15 cellular contexts compared by ENCODE assay signal in the genomic region with DNA sequence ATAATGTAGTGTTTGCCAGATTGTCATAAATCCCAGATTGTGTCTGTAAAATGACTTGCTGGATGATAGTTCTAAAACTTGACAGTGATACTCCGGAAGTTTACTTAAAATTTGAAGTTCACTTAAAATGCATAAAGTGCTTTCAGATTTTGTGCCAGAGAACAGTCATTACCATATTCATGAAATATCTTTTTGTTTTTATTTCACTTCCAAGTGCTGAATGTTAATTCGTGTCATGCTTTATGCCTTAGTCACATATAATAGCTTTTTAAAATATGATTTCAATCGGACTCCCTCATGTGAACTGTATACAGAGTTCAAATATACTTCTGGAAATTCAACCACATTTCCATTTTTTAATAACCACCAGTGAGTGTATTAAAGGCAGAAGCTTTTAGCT. TPM values are rescaled to one million over a fixed set of nuclear protein-coding genes. Genes with fewer than 3 reads are reported as not detected.
A peak's percentile ranks its signal among the peaks of the same experiment; 100 is the strongest.
DNase-seq lines count a peak whose midpoint lies in the region; ATAC-seq and TF ChIP-seq lines count a peak whose summit lies in the region.
"Had no signal": no experiment of that assay in that cellular context is flagged by ENCODE, and none has a peak within 500 bp of the region (broad histone marks: within the 10 kb centered on the region; RNA-seq: fewer than 3 reads in every experiment).

No MANE protein-coding gene starts in this region.

- H4K20me1 ChIP-seq in HCT116 (ENCODE audit: insufficient read depth) (no peaks in the 10 kb centered on the region), hepatocyte (ENCODE audit: insufficient read depth, poor library complexity, severe bottlenecking) (no peaks in the 10 kb centered on the region)

- no peaks in the 10 kb centered on the region for H3K27me3 Mint-ChIP-seq in activated T-cell treated with anti-CD3 and anti-CD28 coated beads, Interleukin-2, amount 50 U/mL, for 24 hours

- TF ChIP-seq RAD21 in HCT116 (IDR thresholded peaks at IDR 0.05; ENCODE audit: low read depth), result no peak

- H3K4me1 ChIP-seq in HCT116 (ENCODE audit: control insufficient read depth in 1 of 2, insufficient read depth in 2 of 2, low read length in 2 of 2) (no peaks in the 10 kb centered on the region), hepatocyte (ENCODE audit: insufficient read depth) (peaks cover 16% of the 10 kb centered on the region)

- no peaks in the 10 kb centered on the region for H3K4me1 Mint-ChIP-seq in activated T-cell treated with anti-CD3 and anti-CD28 coated beads, Interleukin-2, amount 50 U/mL, for 24 hours (ENCODE audit: low read depth)

- no peak overlapping the region for H3K4me3 ChIP-seq in HCT116 (replicated peaks in 1 of 2; ENCODE audit: low read depth in 1 of 2, low read length in 2 of 2)
- H3K4me3 ChIP-seq in astrocyte of the cerebellum (ENCODE audit: low read depth, low read length), result no peak overlapping the region
- H3K4me3 ChIP-seq in hepatocyte, result no peak overlapping the region
- H3K4me3 ChIP-seq: GM23248 had no signal

- ATAC-seq in HCT116 (no peak), left ventricle myocardium superior (no peak)
- ATAC-seq: CD8-positive, alpha-beta T cell; Panc1 had no signal

- H3K27ac ChIP-seq in HCT116 (ENCODE audit: low read depth, low read length), result no peak overlapping the region
- peak overlapping the region; percentile 66 for H3K27ac ChIP-seq in hepatocyte
- H3K27ac ChIP-seq: GM23248, KMS-11 had no signal

- in situ Hi-C loops in astrocyte of the cerebellum (cut with HindIII; ENCODE audit: low sequenced_read_pairs), result no loop called here

- H3K27ac Mint-ChIP-seq in activated T-cell treated with anti-CD3 and anti-CD28 coated beads, Interleukin-2, amount 50 U/mL, for 24 hours, result no peak overlapping the region
- H3K27ac Mint-ChIP-seq: CD8-positive, alpha-beta T cell had no signal

- H3K79me2 ChIP-seq in HCT116 (ENCODE audit: insufficient read depth, low read length), result no peaks in the 10 kb centered on the region
- no peaks in the 10 kb centered on the region for H3K79me2 ChIP-seq in hepatocyte

- TF ChIP-seq POLR2A in HCT116 (IDR thresholded peaks at IDR 0.05; ENCODE audit: borderline replicate concordance, extremely low read depth, insufficient read depth, insufficient read length), result no peak

- H3K36me3 Mint-ChIP-seq in activated T-cell treated with anti-CD3 and anti-CD28 coated beads, Interleukin-2, amount 50 U/mL, for 24 hours (ENCODE audit: low read depth), result peaks cover 93% of the 10 kb centered on the region

- H2AFZ ChIP-seq in HCT116 (ENCODE audit: low read depth, low read length, poor library complexity, severe bottlenecking) (no peak overlapping the region), hepatocyte (no peak overlapping the region)
- H2AFZ ChIP-seq: GM23248 had no signal

- CTCF ChIA-PET in HCT116 (lab: Charles Lee), result no interaction called here

- H3K36me3 ChIP-seq in HCT116 (ENCODE audit: control insufficient read depth in 1 of 2, insufficient read depth in 2 of 2, low read length in 2 of 2), result peaks cover 6 to 8% of the 10 kb centered on the region in 2 experiments; a peak in 2 of 4 replicates
- H3K36me3 ChIP-seq in hepatocyte (replicated peaks; ENCODE audit: insufficient read depth, low read depth), result peaks cover 7% of the 10 kb centered on the region

- intact Hi-C loops in HCT116 (cut with micrococcal nuclease), result no loop called here
- intact Hi-C loops in left ventricle myocardium superior (cut with micrococcal nuclease), result no loop called here

- no peak overlapping the region for H3K4me2 ChIP-seq in HCT116 (ENCODE audit: low read length)
- H3K4me2 ChIP-seq in hepatocyte, result no peak overlapping the region
- H3K4me2 ChIP-seq: KMS-11 had no signal

- H3K9me2 ChIP-seq in HCT116 (ENCODE audit: insufficient read depth) (no peaks in the 10 kb centered on the region), hepatocyte (replicated peaks; ENCODE audit: insufficient read depth) (no peaks in the 10 kb centered on the region)

- 95% methylated on average over 3 of the region's 3 CpGs for WGBS in hepatocyte (ENCODE audit: low lambda C conversion rate, missing lambda C conversion rate)

- no peak overlapping the region for H3K4me3 Mint-ChIP-seq in activated T-cell treated with anti-CD3 and anti-CD28 coated beads, Interleukin-2, amount 50 U/mL, for 24 hours
- H3K4me3 Mint-ChIP-seq: CD8-positive, alpha-beta T cell had no signal

- TF ChIP-seq CTCF in HCT116 (IDR thresholded peaks at IDR 0.05 in 2 of 3, conservative IDR thresholded peaks at IDR 0.05 in 1 of 3; ENCODE audit: borderline replicate concordance in 1 of 3, insufficient read depth in 1 of 3, low read depth in 2 of 3, low read length in 2 of 3) (no peak), astrocyte of the cerebellum (IDR thresholded peaks at IDR 0.05; ENCODE audit: low read depth, low read length, missing control alignments) (no peak), hepatocyte (IDR thresholded peaks at IDR 0.05; ENCODE audit: poor library complexity) (no peak)

- no peaks in the 10 kb centered on the region for H3K9me3 Mint-ChIP-seq in activated T-cell treated with anti-CD3 and anti-CD28 coated beads, Interleukin-2, amount 50 U/mL, for 24 hours
- H3K9me3 Mint-ChIP-seq: CD8-positive, alpha-beta T cell had no signal

- RAD21 ChIA-PET in HCT116 (lab: Charles Lee; ENCODE audit: low non-redundant PET in 1 of 2, low total read pairs in 2 of 2, uncharacterized antibody in 2 of 2, unreplicated experiment in 2 of 2), result no interaction called here

- H3K27me3 ChIP-seq in HCT116 (ENCODE audit: insufficient read depth, low read length), result no peaks in the 10 kb centered on the region
- H3K27me3 ChIP-seq in hepatocyte, result no peaks in the 10 kb centered on the region

- DNase-seq in HCT116 (ENCODE audit: low read depth, low spot score), result no peak
- peak; percentile 59 for DNase-seq in astrocyte of the cerebellum (ENCODE audit: low read depth)
- no peak for DNase-seq in hepatocyte (ENCODE audit: low spot score)
- DNase-seq in T-helper 9 cell, result no peak
- no peak for DNase-seq in activated T-cell treated with anti-CD3 and anti-CD28 coated beads, Interleukin-2, amount 50 U/mL, for 24 hours
- no peak for DNase-seq in left ventricle myocardium superior
- no peak for DNase-seq in NCI-H1436 treated with DMSO at 0.1 percent for 48 hours (lab: John Stamatoyannopoulos, UW)
- DNase-seq: CD8-positive, alpha-beta T cell; DMS79; GM23248; NCI-H1048; NCI-H2227 treated with DMSO at 0.1 percent for 48 hours; NCI-H524 had no signal

- TSS peak; percentile 7 for BruUV-seq in HCT116 (replicated peaks; lab: Mats Ljungman, UMichigan)

- no peaks in the 10 kb centered on the region for H3K9me3 ChIP-seq in HCT116 (ENCODE audit: control insufficient read depth in 1 of 2, insufficient read depth in 1 of 2, low read depth in 1 of 2, low read length in 2 of 2)
- H3K9me3 ChIP-seq in hepatocyte (ENCODE audit: low read depth), result no peaks in the 10 kb centered on the region

- POLR2A ChIA-PET in HCT116 (lab: Charles Lee), result no interaction called here

- H3K9ac ChIP-seq in HCT116 (ENCODE audit: low read length), result no peak overlapping the region
- H3K9ac ChIP-seq: GM23248, KMS-11 had no signal

TF ChIP-seq in HCT116, 20 proteins besides CTCF, POLR2A, EP300 and RAD21:
- TF ChIP-seq ATF3 (IDR thresholded peaks at IDR 0.05) (no peak), EGR1 (IDR thresholded peaks at IDR 0.05; ENCODE audit: low read depth) (no peak), ZNF274 (IDR thresholded peaks at IDR 0.05; ENCODE audit: low read depth, low read length) (no peak), EZH2phosphoT487 (IDR thresholded peaks at IDR 0.05; ENCODE audit: borderline replicate concordance) (no peak), POLR2AphosphoS5 (IDR thresholded peaks at IDR 0.05; ENCODE audit: low read depth, low read length) (no peak), ELF1 (IDR thresholded peaks at IDR 0.05; ENCODE audit: borderline replicate concordance, low read depth) (no peak), EZH2 (IDR thresholded peaks at IDR 0.05) (no peak), TCF7L2 (IDR thresholded peaks at IDR 0.05; ENCODE audit: borderline replicate concordance, extremely low read depth, insufficient read depth, insufficient read length) (no peak), SP1 (IDR thresholded peaks at IDR 0.05; ENCODE audit: low read depth) (no peak), ZFX (IDR thresholded peaks at IDR 0.05) (no peak), YY1 (IDR thresholded peaks at IDR 0.05; ENCODE audit: extremely low read depth, insufficient replicate concordance, low read depth, low read length) (no peak), JUND (IDR thresholded peaks at IDR 0.05) (no peak), SRF (IDR thresholded peaks at IDR 0.05; ENCODE audit: low read depth) (no peak), SIN3A (IDR thresholded peaks at IDR 0.05; ENCODE audit: low read depth) (no peak), CEBPB (IDR thresholded peaks at IDR 0.05; ENCODE audit: low read depth) (no peak)
- TF ChIP-seq, protein P1, sequence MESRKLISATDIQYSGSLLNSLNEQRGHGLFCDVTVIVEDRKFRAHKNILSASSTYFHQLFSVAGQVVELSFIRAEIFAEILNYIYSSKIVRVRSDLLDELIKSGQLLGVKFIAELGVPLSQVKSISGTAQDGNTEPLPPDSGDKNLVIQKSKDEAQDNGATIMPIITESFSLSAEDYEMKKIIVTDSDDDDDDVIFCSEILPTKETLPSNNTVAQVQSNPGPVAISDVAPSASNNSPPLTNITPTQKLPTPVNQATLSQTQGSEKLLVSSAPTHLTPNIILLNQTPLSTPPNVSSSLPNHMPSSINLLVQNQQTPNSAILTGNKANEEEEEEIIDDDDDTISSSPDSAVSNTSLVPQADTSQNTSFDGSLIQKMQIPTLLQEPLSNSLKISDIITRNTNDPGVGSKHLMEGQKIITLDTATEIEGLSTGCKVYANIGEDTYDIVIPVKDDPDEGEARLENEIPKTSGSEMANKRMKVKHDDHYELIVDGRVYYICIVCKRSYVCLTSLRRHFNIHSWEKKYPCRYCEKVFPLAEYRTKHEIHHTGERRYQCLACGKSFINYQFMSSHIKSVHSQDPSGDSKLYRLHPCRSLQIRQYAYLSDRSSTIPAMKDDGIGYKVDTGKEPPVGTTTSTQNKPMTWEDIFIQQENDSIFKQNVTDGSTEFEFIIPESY (IDR thresholded peaks at IDR 0.05; ENCODE audit: extremely low read depth, insufficient replicate concordance, low read length), result no peak

RNA-seq across cellular contexts. Expression of gene PRPF18, which starts 30.4 kb away (rescaled TPM):
- total RNA-seq in HCT116 (2021; ENCODE audit: unreplicated experiment) (16.2 TPM), hepatocyte (24.7 and 26.3 TPM in 2 replicates), left ventricle myocardium superior (17.0 TPM)
- polyA plus RNA-seq in HCT116 (2012), result 5.9 and 9.3 TPM in 2 replicates
- 19.3 and 23.2 TPM in 2 replicates for polyA plus RNA-seq in hepatocyte
